In the genomic region with DNA sequence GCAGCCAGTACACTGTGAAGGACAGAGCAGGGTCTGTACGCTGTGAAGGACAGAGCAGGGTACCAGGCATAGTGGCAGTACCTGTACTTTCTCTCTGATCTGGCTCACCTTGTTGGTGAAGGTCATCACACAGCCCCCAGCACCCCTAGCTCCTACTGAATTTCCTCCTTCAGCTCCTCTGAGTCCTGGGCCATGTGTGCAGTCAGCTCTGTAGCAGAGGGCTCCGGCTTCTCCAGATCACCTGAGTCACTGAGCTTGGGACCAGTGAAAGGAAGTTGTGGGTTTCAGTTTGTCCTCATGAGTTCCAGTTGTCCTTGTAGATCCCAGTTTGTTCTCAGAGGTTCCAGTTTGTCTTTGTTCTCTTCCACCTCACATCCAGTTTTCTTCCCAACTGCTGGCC, we compare ENCODE assay signal across 1 cellular context.
TF ChIP-seq lines count a peak whose summit lies in the region.

No MANE protein-coding gene starts in this region.

TF ChIP-seq in GM23338, 12 proteins besides CTCF, POLR2A, EP300 and RAD21:
- TF ChIP-seq STAT1 (IDR thresholded peaks at IDR 0.05; ENCODE audit: unreplicated experiment) (no peak), EZH2phosphoT487 (IDR thresholded peaks at IDR 0.05; ENCODE audit: unreplicated experiment) (no peak)
